8 cellular contexts compared by ENCODE assay signal in genomic region chr6:96157018-96157565, GRCh38.
DNase-seq lines count a peak whose midpoint lies in the region; ATAC-seq and TF ChIP-seq lines count a peak whose summit lies in the region.

No MANE protein-coding gene starts in this region.

- no peak overlapping the region for H3K27ac Mint-ChIP-seq in CD4-positive, alpha-beta T cell

- H3K4me1 Mint-ChIP-seq in CD4-positive, alpha-beta T cell (ENCODE audit: low read depth) = no peaks in the 10 kb centered on the region

- ATAC-seq in GM18868 (IDR thresholded peaks at IDR 0.05; ENCODE audit: unreplicated experiment) (peak; percentile 92), GM21576 (IDR thresholded peaks at IDR 0.05; ENCODE audit: unreplicated experiment) (peak; percentile 86), HG03520 (IDR thresholded peaks at IDR 0.05; ENCODE audit: unreplicated experiment) (peak; percentile 97)
- no peak for ATAC-seq in CD4-positive, alpha-beta T cell (ENCODE audit: poor library complexity)

- no peak for TF ChIP-seq POLR2A in lower leg skin (IDR thresholded peaks at IDR 0.05)

- no peak overlapping the region for H3K4me3 Mint-ChIP-seq in CD4-positive, alpha-beta T cell

- H3K4me3 ChIP-seq in lower leg skin (ENCODE audit: low read depth, poor library complexity, severe bottlenecking) = no peak overlapping the region

- H3K9me3 Mint-ChIP-seq in CD4-positive, alpha-beta T cell = no peaks in the 10 kb centered on the region

- CTCF ChIA-PET in CD4-positive, alpha-beta T cell (lab: Charles Lee) = no interaction called here

- DNase-seq in glomerular visceral epithelial cell (ENCODE audit: extremely low spot score) (peak; percentile 23), NCI-H128 (lab: John Stamatoyannopoulos, UW; ENCODE audit: unreplicated experiment) (no peak), putamen (ENCODE audit: low spot score) (no peak), lower leg skin (ENCODE audit: low spot score in 2 of 2) (no peak)
- no peak for DNase-seq in CD4-positive, alpha-beta T cell

- H3K27me3 ChIP-seq in CD4-positive, alpha-beta T cell (ENCODE audit: control insufficient read depth, insufficient read depth, low read length) = no peaks in the 10 kb centered on the region

- H3K36me3 Mint-ChIP-seq in CD4-positive, alpha-beta T cell (ENCODE audit: low read depth) = no peaks in the 10 kb centered on the region

- H3K9me3 ChIP-seq in CD4-positive, alpha-beta T cell (ENCODE audit: control insufficient read depth, low read length) = no peaks in the 10 kb centered on the region

- no peaks in the 10 kb centered on the region for H3K27me3 Mint-ChIP-seq in CD4-positive, alpha-beta T cell

- POLR2A ChIA-PET in CD4-positive, alpha-beta T cell (lab: Charles Lee) = no interaction called here

- WGBS in lower leg skin, 2 donors = 40 to 58% methylated on average over 3 of the region's 3 CpGs

- intact Hi-C loops in lower leg skin (cut with DNase I; ENCODE audit: low total_unique reads) = no loop called here
- intact Hi-C loops in CD4-positive, alpha-beta T cell (cut with DNase I, micrococcal nuclease) = no loop called here

- no peak for TF ChIP-seq CTCF in lower leg skin (IDR thresholded peaks at IDR 0.05)
- TF ChIP-seq CTCF in CD4-positive, alpha-beta T cell (IDR thresholded peaks at IDR 0.05) = no peak

- no peak overlapping the region for H3K27ac ChIP-seq in CD4-positive, alpha-beta T cell (ENCODE audit: low read depth, low read length)
